ENCODE assay signal across 8 cellular contexts in the genomic region with DNA sequence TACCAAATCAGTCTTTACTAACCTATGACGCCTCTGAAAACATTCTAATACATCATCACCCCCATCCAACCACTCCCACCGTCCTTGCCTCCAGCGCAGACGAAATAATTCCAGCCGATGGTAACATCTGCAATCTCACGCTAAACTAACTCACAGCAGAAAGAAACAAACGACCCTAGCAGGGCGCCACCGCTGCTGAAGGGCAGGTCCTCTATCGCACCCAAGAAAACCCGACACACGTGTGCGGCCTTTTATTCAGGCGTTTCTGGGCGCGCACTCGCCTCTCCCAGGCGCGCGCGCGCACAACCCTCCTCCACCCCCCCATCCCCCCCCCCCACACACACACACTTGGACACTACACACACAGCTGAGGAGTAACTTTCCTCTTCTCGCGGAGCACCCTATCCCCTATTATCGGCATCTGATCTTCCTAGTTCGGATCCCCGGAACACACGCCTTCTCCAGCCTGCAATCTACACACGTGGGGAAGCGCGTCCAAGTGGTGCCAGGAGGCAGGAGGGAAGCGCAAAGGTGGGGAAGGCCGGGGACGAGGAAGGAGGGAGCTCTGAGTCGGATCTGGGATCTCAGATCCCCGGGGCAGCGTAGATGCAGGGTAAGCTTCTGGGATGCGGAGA. TPM values are rescaled to one million over a fixed set of nuclear protein-coding genes. Genes with fewer than 3 reads are reported as not detected.
DNase-seq lines count a peak whose midpoint lies in the region; ATAC-seq, FAIRE-seq and TF ChIP-seq lines count a peak whose summit lies in the region.

No MANE protein-coding gene starts in this region.

- H3K27me3 ChIP-seq in BLaER1 (no peaks in the 10 kb centered on the region), NT2/D1 (ENCODE audit: insufficient read depth, insufficient read length) (peaks cover 64% of the 10 kb centered on the region), ovary (no peaks in the 10 kb centered on the region)

- H3K9me3 Mint-ChIP-seq in activated naive CD4-positive, alpha-beta T cell treated with anti-CD3 and anti-CD28 coated beads, Interleukin-2, amount 10 ng/mL, durations not matched to agents 7 days and 5 days = no peaks in the 10 kb centered on the region

- peaks cover 39% of the 10 kb centered on the region for H3K4me1 ChIP-seq in BLaER1
- H3K4me1 ChIP-seq in NT2/D1 (ENCODE audit: insufficient read depth, insufficient read length) = peaks cover 5% of the 10 kb centered on the region
- peaks cover 7% of the 10 kb centered on the region for H3K4me1 ChIP-seq in ovary (ENCODE audit: insufficient read depth)

- peak overlapping the region; percentile 82 for H3K4me3 Mint-ChIP-seq in activated naive CD4-positive, alpha-beta T cell treated with anti-CD3 and anti-CD28 coated beads, Interleukin-2, amount 10 ng/mL, durations not matched to agents 7 days and 5 days

- H3K36me3 ChIP-seq in BLaER1 (peaks cover 7% of the 10 kb centered on the region; the same call in 1 of the 2 replicates), NT2/D1 (ENCODE audit: insufficient read depth, insufficient read length, low read length) (no peaks in the 10 kb centered on the region), ovary (no peaks in the 10 kb centered on the region)

- no peak for TF ChIP-seq CTCF in ovary (IDR thresholded peaks at IDR 0.05)

- intact Hi-C loops in head of caudate nucleus (cut with DNase I) = loop anchor here (10.0 kb wide), 1 partner anchor 131 kb away; no protein-coding TSS in a partner anchor
- intact Hi-C loops in ovary (cut with DNase I) = no loop called here

- peak overlapping the region; percentile 98 for H3K4me2 ChIP-seq in BLaER1

- peak overlapping the region; percentile 60 for H3K27ac Mint-ChIP-seq in activated naive CD4-positive, alpha-beta T cell treated with anti-CD3 and anti-CD28 coated beads, Interleukin-2, amount 10 ng/mL, durations not matched to agents 7 days and 5 days

- peak; percentile 67 for DNase-seq in H54 (ENCODE audit: insufficient read length, low spot score)
- DNase-seq in NT2/D1 (ENCODE audit: low read depth, low spot score) = no peak
- DNase-seq in activated naive CD4-positive, alpha-beta T cell treated with anti-CD3 and anti-CD28 coated beads, Interleukin-2, amount 10 ng/mL, durations not matched to agents 7 days and 5 days = peak; percentile 50
- DNase-seq in head of caudate nucleus = peak in 41 of 42 donors; percentile 32 to 81 (median 60)
- peak in 4 of 5 donors; percentile 11 to 46 (median 28) for DNase-seq in ovary
- no peak for DNase-seq in NCI-H1048 (lab: John Stamatoyannopoulos, UW)

- no peak for FAIRE-seq in H54 (lab: Jason Lieb, UNC)

- no peak for TF ChIP-seq EP300 in ovary (IDR thresholded peaks at IDR 0.05)

- 0 to 1% (median 0%) methylated on average over 38 of the region's 38 CpGs for WGBS in ovary, 3 donors

- H4K20me1 ChIP-seq in BLaER1 = peaks cover 25% of the 10 kb centered on the region; the same call in 1 of the 2 replicates

- CTCF ChIA-PET in activated naive CD4-positive, alpha-beta T cell treated with anti-CD3 and anti-CD28 coated beads, Interleukin-2, amount 10 ng/mL, durations not matched to agents 7 days and 5 days (lab: Charles Lee) = interaction anchor here (0.7 to 1.9 kb wide), 3 partner anchors 28 to 149 kb away, joined by 3 to 6 read pairs (median 3); no protein-coding TSS in a partner anchor

- H3K27ac ChIP-seq in BLaER1 (peak overlapping the region; percentile 55), ovary (no peak overlapping the region)

- TF ChIP-seq POLR2A in H54 (IDR thresholded peaks at IDR 0.05; ENCODE audit: low read depth, low read length) (no peak), ovary (IDR thresholded peaks at IDR 0.05) (no peak)

- H3K9ac ChIP-seq in BLaER1 (peak overlapping the region; percentile 88), NT2/D1 (ENCODE audit: insufficient read length, low read depth) (peak overlapping the region; percentile 71)

- peaks cover 56% of the 10 kb centered on the region for H3K4me1 Mint-ChIP-seq in activated naive CD4-positive, alpha-beta T cell treated with anti-CD3 and anti-CD28 coated beads, Interleukin-2, amount 10 ng/mL, durations not matched to agents 7 days and 5 days

- H3K36me3 Mint-ChIP-seq in activated naive CD4-positive, alpha-beta T cell treated with anti-CD3 and anti-CD28 coated beads, Interleukin-2, amount 10 ng/mL, durations not matched to agents 7 days and 5 days = peaks cover 3% of the 10 kb centered on the region

- ATAC-seq in GM19328 (IDR thresholded peaks at IDR 0.05; ENCODE audit: unreplicated experiment) = no peak

- H3K4me3 ChIP-seq in BLaER1 = peak overlapping the region; percentile 79
- H3K4me3 ChIP-seq in NT2/D1 (ENCODE audit: insufficient read length, low read depth) = peak overlapping the region; percentile 63
- H3K4me3 ChIP-seq in ovary = peak overlapping the region; percentile 70

- H3K27me3 Mint-ChIP-seq in activated naive CD4-positive, alpha-beta T cell treated with anti-CD3 and anti-CD28 coated beads, Interleukin-2, amount 10 ng/mL, durations not matched to agents 7 days and 5 days = peaks cover 46% of the 10 kb centered on the region

- no peaks in the 10 kb centered on the region for H3K9me3 ChIP-seq in BLaER1
- no peaks in the 10 kb centered on the region for H3K9me3 ChIP-seq in NT2/D1 (ENCODE audit: insufficient read depth, low read length)
- no peaks in the 10 kb centered on the region for H3K9me3 ChIP-seq in ovary

RNA-seq across cellular contexts. Expression of gene GFOD1, which starts 1.4 kb away (rescaled TPM):
- total RNA-seq in ovary = 1 to 10 TPM; 1.4 to 9.2 (median 3.7) TPM
- polyA plus RNA-seq in ovary = 1 to 10 TPM; 2.1 to 5.2 TPM

Comparison
In these comparisons a context has a peak if more than half of its experiments do, and no peak if none do; other contexts are left out.
1. DNase-seq: peak in H54 (single experiment), activated naive CD4-positive, alpha-beta T cell treated with anti-CD3 and anti-CD28 coated beads, Interleukin-2, amount 10 ng/mL, durations not matched to agents 7 days and 5 days (single experiment), head of caudate nucleus (41 of 42) and ovary (4 of 5); none in NT2/D1 (single experiment) and NCI-H1048 (single experiment).
2. Peak in every context shown above with its lines, with median percentiles within 50 percentile points of each other: H3K4me3 ChIP-seq.